In genomic region chr17:443109-443508, GRCh38 we compare ENCODE assay signal across 9 cellular contexts.
"Had no signal": no experiment of that assay in that cellular context is flagged by ENCODE, and none has a peak within 500 bp of the region (broad histone marks: within the 10 kb centered on the region; RNA-seq: fewer than 3 reads in every experiment).

No MANE protein-coding gene starts in this region.

- DNase-seq: GM23248, GOT3, H7, HFFc6 had no signal

- H3K9me3 Mint-ChIP-seq: IgD-negative memory B cell had no signal

- H3K4me3 Mint-ChIP-seq: HFFc6, IgD-negative memory B cell had no signal

- H3K4me1 ChIP-seq: HAP-1 had no signal

- H3K4me3 ChIP-seq: GM23248, HAP-1 had no signal

- H3K27ac Mint-ChIP-seq: HFFc6, IgD-negative memory B cell had no signal

- H3K27ac ChIP-seq: GM23248, HL-60 had no signal

- ATAC-seq: HCT116, HepG2 had no signal

- H3K36me3 Mint-ChIP-seq: IgD-negative memory B cell had no signal
